Comparison of ENCODE assay signal across 16 cellular contexts in genomic region chr4:183322326-183322725, GRCh38. TPM values are rescaled to one million over a fixed set of nuclear protein-coding genes. Genes with fewer than 3 reads are reported as not detected.
DNase-seq lines count a peak whose midpoint lies in the region; ATAC-seq and TF ChIP-seq lines count a peak whose summit lies in the region.
"Had no signal": no experiment of that assay in that cellular context is flagged by ENCODE, and none has a peak within 500 bp of the region (broad histone marks: within the 10 kb centered on the region; RNA-seq: fewer than 3 reads in every experiment).

TSS of gene CLDN24 (minus strand) at chr4:183322426. CDS start at chr4:183322426, 0 bp downstream.

- intact Hi-C loops in CD4-positive, alpha-beta T cell (cut with DNase I, micrococcal nuclease): no loop called here

- H3K27ac ChIP-seq in BLaER1: no peak within 1 kb of the TSS
- no peak within 1 kb of the TSS for H3K27ac ChIP-seq in CD4-positive, alpha-beta T cell (ENCODE audit: low read depth, low read length)

- no peaks in the 10 kb centered on the region for H3K36me3 Mint-ChIP-seq in CD4-positive, alpha-beta T cell (ENCODE audit: low read depth)
- H3K36me3 Mint-ChIP-seq in T-helper 17 cell (ENCODE audit: low read depth): no peaks in the 10 kb centered on the region
- H3K36me3 Mint-ChIP-seq in natural killer cell treated with Interleukin-12 subunit alpha and Interleukin-12 subunit beta and Interleukin-15 and Interleukin-18, amount 100 ng/mL, for 72 hours: no peaks in the 10 kb centered on the region

- H3K9me3 ChIP-seq in BLaER1 (peaks cover 7% of the 10 kb centered on the region), T-helper 17 cell (ENCODE audit: control insufficient read depth, low read length, poor library complexity, severe bottlenecking) (no peaks in the 10 kb centered on the region)
- H3K9me3 ChIP-seq in CD4-positive, alpha-beta T cell (ENCODE audit: control insufficient read depth, low read length): no peaks in the 10 kb centered on the region
- H3K9me3 ChIP-seq: BE2C had no signal

- H3K4me3 Mint-ChIP-seq in CD4-positive, alpha-beta T cell: no peak within 1 kb of the TSS
- H3K4me3 Mint-ChIP-seq in T-helper 17 cell: peak within 1 kb of the TSS; percentile 55
- H3K4me3 Mint-ChIP-seq in natural killer cell treated with Interleukin-12 subunit alpha and Interleukin-12 subunit beta and Interleukin-15 and Interleukin-18, amount 100 ng/mL, for 72 hours: peak within 1 kb of the TSS; percentile 57

- H3K4me1 Mint-ChIP-seq in CD4-positive, alpha-beta T cell (ENCODE audit: low read depth): peaks cover 11% of the 10 kb centered on the region
- H3K4me1 Mint-ChIP-seq in T-helper 17 cell: peaks cover 19% of the 10 kb centered on the region
- peaks cover 19 to 26% of the 10 kb centered on the region in 2 donors for H3K4me1 Mint-ChIP-seq in natural killer cell treated with Interleukin-12 subunit alpha and Interleukin-12 subunit beta and Interleukin-15 and Interleukin-18, amount 100 ng/mL, for 72 hours (ENCODE audit: low read depth in 2 of 2)

- H3K4me2 ChIP-seq in BLaER1: peak within 1 kb of the TSS; percentile 55

- H3K36me3 ChIP-seq in BLaER1: no peaks in the 10 kb centered on the region

- no peak within 1 kb of the TSS for H3K4me3 ChIP-seq in BLaER1

- H3K4me1 ChIP-seq in BLaER1: peaks cover 24% of the 10 kb centered on the region
- H3K4me1 ChIP-seq: BE2C had no signal

- H3K9me3 Mint-ChIP-seq in CD4-positive, alpha-beta T cell: no peaks in the 10 kb centered on the region
- H3K9me3 Mint-ChIP-seq in natural killer cell treated with Interleukin-12 subunit alpha and Interleukin-12 subunit beta and Interleukin-15 and Interleukin-18, amount 100 ng/mL, for 72 hours: no peaks in the 10 kb centered on the region

- no peaks in the 10 kb centered on the region for H3K27me3 ChIP-seq in BLaER1
- H3K27me3 ChIP-seq in CD4-positive, alpha-beta T cell (ENCODE audit: control insufficient read depth, insufficient read depth, low read length): no peaks in the 10 kb centered on the region
- H3K27me3 ChIP-seq: BE2C had no signal

- H3K9ac ChIP-seq in BLaER1: no peak within 1 kb of the TSS

- peak within 1 kb of the TSS; percentile 6 for H3K27ac Mint-ChIP-seq in CD4-positive, alpha-beta T cell
- peak within 1 kb of the TSS; percentile 89 for H3K27ac Mint-ChIP-seq in T-helper 17 cell
- H3K27ac Mint-ChIP-seq in natural killer cell treated with Interleukin-12 subunit alpha and Interleukin-12 subunit beta and Interleukin-15 and Interleukin-18, amount 100 ng/mL, for 72 hours: peak within 1 kb of the TSS; percentile 14 to 72

- no peaks in the 10 kb centered on the region for H4K20me1 ChIP-seq in BLaER1

- DNase-seq in CD4-positive, alpha-beta T cell: no peak
- DNase-seq in T-helper 17 cell (no peak), NCI-H2196 treated with DMSO at 0.1 percent for 48 hours (lab: John Stamatoyannopoulos, UW; ENCODE audit: unreplicated experiment) (no peak), amygdala (lab: John Stamatoyannopoulos, UW) (no peak)
- DNase-seq in natural killer cell treated with Interleukin-12 subunit alpha and Interleukin-12 subunit beta and Interleukin-15 and Interleukin-18, amount 100 ng/mL, for 72 hours (ENCODE audit: low spot score): no peak
- DNase-seq: BE2C, GF-D8, KG1, NCI-H1092 treated with DMSO at 0.1 percent for 48 hours, NCI-H2081 treated with DMSO at 0.1 percent for 48 hours, NCI-H524 had no signal

- CTCF ChIA-PET in CD4-positive, alpha-beta T cell (lab: Charles Lee): interaction anchor here (0.6 kb wide), 1 partner anchor 25 kb away, joined by 3 read pairs; no protein-coding TSS in a partner anchor

- POLR2A ChIA-PET in CD4-positive, alpha-beta T cell (lab: Charles Lee): no interaction called here

- no peak for TF ChIP-seq CTCF in CD4-positive, alpha-beta T cell (IDR thresholded peaks at IDR 0.05)

- H3K27me3 Mint-ChIP-seq in CD4-positive, alpha-beta T cell: peaks cover 14% of the 10 kb centered on the region
- no peaks in the 10 kb centered on the region for H3K27me3 Mint-ChIP-seq in T-helper 17 cell
- H3K27me3 Mint-ChIP-seq in natural killer cell treated with Interleukin-12 subunit alpha and Interleukin-12 subunit beta and Interleukin-15 and Interleukin-18, amount 100 ng/mL, for 72 hours: peaks cover 5 to 21% of the 10 kb centered on the region in 2 donors

- ATAC-seq in CD4-positive, alpha-beta T cell (ENCODE audit: poor library complexity): no peak
- ATAC-seq in T-helper 17 cell (no peak), GM18519 (IDR thresholded peaks at IDR 0.05; ENCODE audit: low FRiP score, unreplicated experiment) (no peak)
- no peak for ATAC-seq in natural killer cell treated with Interleukin-12 subunit alpha and Interleukin-12 subunit beta and Interleukin-15 and Interleukin-18, amount 100 ng/mL, for 72 hours

RNA-seq across cellular contexts. Expression of gene CLDN24, which starts in this region (rescaled TPM):
- total RNA-seq in CD4-positive, alpha-beta T cell: not detected
- not detected for total RNA-seq in T-helper 17 cell
- not detected for total RNA-seq in natural killer cell treated with Interleukin-12 subunit alpha and Interleukin-12 subunit beta and Interleukin-15 and Interleukin-18, amount 100 ng/mL, for 72 hours
- total RNA-seq: Daoy, H1, SK-MEL-5 had no signal

Comparison
In these comparisons a context has a peak if more than half of its experiments do, and no peak if none do; other contexts are left out.
1. H3K27ac Mint-ChIP-seq: peak in every context shown above with its lines; median percentile 89 in T-helper 17 cell; 43 in natural killer cell treated with Interleukin-12 subunit alpha and Interleukin-12 subunit beta and Interleukin-15 and Interleukin-18, amount 100 ng/mL, for 72 hours; 6 in CD4-positive, alpha-beta T cell.